Comparison of ENCODE assay signal across 19 cellular contexts in genomic region chr5:127754259-127754658, GRCh38. TPM values are rescaled to one million over a fixed set of nuclear protein-coding genes. Genes with fewer than 3 reads are reported as not detected.
DNase-seq lines count a peak whose midpoint lies in the region; ATAC-seq and TF ChIP-seq lines count a peak whose summit lies in the region.
"Had no signal": no experiment of that assay in that cellular context is flagged by ENCODE, and none has a peak within 500 bp of the region (broad histone marks: within the 10 kb centered on the region; RNA-seq: fewer than 3 reads in every experiment).

No MANE protein-coding gene starts in this region.

- no peak overlapping the region for H2AFZ ChIP-seq in Karpas-422 (ENCODE audit: low read length)
- H2AFZ ChIP-seq: parathyroid adenoma had no signal

- H3K9me2 ChIP-seq in Karpas-422 (replicated peaks; ENCODE audit: insufficient read depth, low read length): no peaks in the 10 kb centered on the region

- no peaks in the 10 kb centered on the region for H3K79me2 ChIP-seq in Karpas-422 (ENCODE audit: low read length)
- H3K79me2 ChIP-seq: parathyroid adenoma had no signal

- peaks cover 62% of the 10 kb centered on the region for H3K4me1 ChIP-seq in Karpas-422 (ENCODE audit: low read length)
- H3K4me1 ChIP-seq: parathyroid adenoma had no signal

- H3K4me3 ChIP-seq in AG04450 (ENCODE audit: low read depth, low read length): no peak overlapping the region
- H3K4me3 ChIP-seq in Karpas-422 (ENCODE audit: low read length): peak overlapping the region; percentile 7; the same call in 1 of the 2 replicates
- H3K4me3 ChIP-seq: adrenal gland had no signal

- no peaks in the 10 kb centered on the region for H3K36me3 ChIP-seq in Karpas-422 (ENCODE audit: insufficient read depth, low read length)
- H3K36me3 ChIP-seq: adrenal gland had no signal

- TF ChIP-seq CTCF in AG04450 (IDR thresholded peaks at IDR 0.05; ENCODE audit: low read depth, low read length): no peak
- no peak for TF ChIP-seq CTCF in GM13976 (IDR thresholded peaks at IDR 0.05; ENCODE audit: borderline replicate concordance, control extremely low read depth, extremely low read depth, insufficient read depth, missing control alignments)

- CTCF ChIA-PET in AG04450 (lab: Charles Lee): interaction anchor here (0.8 to 1.8 kb wide), 2 partner anchors 327 to 447 kb away, joined by 3 to 4 read pairs; no protein-coding TSS in a partner anchor

- 0 out of 2 replicates have a peak overlapping the region, but pooled peaks have one; percentile 27 for H3K9ac ChIP-seq in Karpas-422 (ENCODE audit: low read length)
- H3K9ac ChIP-seq: parathyroid adenoma had no signal

- H3K4me2 ChIP-seq in Karpas-422 (ENCODE audit: low read depth, low read length, poor library complexity, severe bottlenecking): peak overlapping the region; percentile 50

- no peaks in the 10 kb centered on the region for H4K20me1 ChIP-seq in Karpas-422 (ENCODE audit: insufficient read depth, low read depth, low read length)

- DNase-seq in AG04450 (ENCODE audit: low read depth, low spot score) (peak; percentile 47), Karpas-422 (no peak), amniotic epithelial cell (ENCODE audit: low read depth) (peak; percentile 29), left colon (no peak), C1 segment of cervical spinal cord (lab: John Stamatoyannopoulos, UW) (no peak), ACHN (no peak), GM13976 (ENCODE audit: low spot score) (no peak)
- DNase-seq: activated T-cell treated with anti-CD3 and anti-CD28 coated beads, Interleukin-2, amount 50 U/mL, for 4 hours; adrenal gland; KG1; NCI-H187 treated with DMSO at 0.1 percent for 48 hours; NK-92 treated with Interleukin-12 subunit alpha and Interleukin-12 subunit beta, amount 100 ng/mL, for 24 hours; T-helper 9 cell had no signal

- intact Hi-C loops in left colon (cut with DNase I, micrococcal nuclease): no loop called here

- POLR2A ChIA-PET in AG04450 (lab: Yijun Ruan, JAX): interaction anchor here (0.7 to 1.0 kb wide), 2 partner anchors 47 to 328 kb away, joined by 3 to 4 read pairs; no protein-coding TSS in a partner anchor

- H3K27ac ChIP-seq in AG04450 (ENCODE audit: low read depth, low read length) (no peak overlapping the region), Karpas-422 (ENCODE audit: low read length) (peak overlapping the region; percentile 80)
- H3K27ac ChIP-seq: adrenal gland, parathyroid adenoma had no signal

- no peaks in the 10 kb centered on the region for H3K27me3 ChIP-seq in AG04450 (ENCODE audit: control insufficient read depth, insufficient read depth, low read length)
- no peaks in the 10 kb centered on the region for H3K27me3 ChIP-seq in Karpas-422 (ENCODE audit: low read length)
- H3K27me3 ChIP-seq: adrenal gland had no signal

- no peaks in the 10 kb centered on the region for H3K9me3 ChIP-seq in AG04450 (ENCODE audit: control insufficient read depth, insufficient read depth, low read length)
- H3K9me3 ChIP-seq in Karpas-422 (ENCODE audit: low read length): no peaks in the 10 kb centered on the region
- H3K9me3 ChIP-seq: adrenal gland had no signal

- ATAC-seq in left colon: peak; percentile 43
- no peak for ATAC-seq in activated CD4-positive, CD25-positive, alpha-beta regulatory T cell treated with anti-CD3 and anti-CD28 coated beads, Interleukin-2, amount 50 U/mL, for 24 hours
- ATAC-seq: activated T-cell treated with anti-CD3 and anti-CD28 coated beads, Interleukin-2, amount 50 U/mL, for 4 hours; Right ventricle myocardium inferior had no signal

- in situ Hi-C loops in ACHN (cut with HindIII; ENCODE audit: low pct_ligation_motif_present, low pct_unique_long_range_greater_than_20kb, low sequenced_read_pairs) (no loop called here), GM13976 (cut with MboI; ENCODE audit: low sequenced_read_pairs, unreplicated experiment) (no loop called here)

RNA-seq across cellular contexts. Expression of gene CCDC192, which starts 51.1 kb away (rescaled TPM):
- polyA plus RNA-seq in AG04450 (2011; rRNA removed): not detected in 2 replicates
- polyA minus RNA-seq in AG04450 (2011; rRNA and poly(A)+ RNA removed): not detected in 2 replicates
- total RNA-seq in Karpas-422 (2014; rRNA removed; shearing (Covaris generic); ENCODE audit: low replicate concordance): not detected in 2 replicates
- total RNA-seq in left colon: not detected
- total RNA-seq: activated T-cell treated with anti-CD3 and anti-CD28 coated beads, Interleukin-2, amount 50 U/mL, for 4 hours; Daoy; H4; mononuclear cell; Right ventricle myocardium inferior had no signal

Comparison
In these comparisons a context has a peak if more than half of its experiments do, and no peak if none do; other contexts are left out.
1. DNase-seq: peak in AG04450 (single experiment) and amniotic epithelial cell (single experiment); none in Karpas-422 (single experiment), left colon (0 of 2), C1 segment of cervical spinal cord (0 of 14), ACHN (single experiment) and GM13976 (single experiment).